Comparison of ENCODE assay signal across 9 cellular contexts in the genomic region with DNA sequence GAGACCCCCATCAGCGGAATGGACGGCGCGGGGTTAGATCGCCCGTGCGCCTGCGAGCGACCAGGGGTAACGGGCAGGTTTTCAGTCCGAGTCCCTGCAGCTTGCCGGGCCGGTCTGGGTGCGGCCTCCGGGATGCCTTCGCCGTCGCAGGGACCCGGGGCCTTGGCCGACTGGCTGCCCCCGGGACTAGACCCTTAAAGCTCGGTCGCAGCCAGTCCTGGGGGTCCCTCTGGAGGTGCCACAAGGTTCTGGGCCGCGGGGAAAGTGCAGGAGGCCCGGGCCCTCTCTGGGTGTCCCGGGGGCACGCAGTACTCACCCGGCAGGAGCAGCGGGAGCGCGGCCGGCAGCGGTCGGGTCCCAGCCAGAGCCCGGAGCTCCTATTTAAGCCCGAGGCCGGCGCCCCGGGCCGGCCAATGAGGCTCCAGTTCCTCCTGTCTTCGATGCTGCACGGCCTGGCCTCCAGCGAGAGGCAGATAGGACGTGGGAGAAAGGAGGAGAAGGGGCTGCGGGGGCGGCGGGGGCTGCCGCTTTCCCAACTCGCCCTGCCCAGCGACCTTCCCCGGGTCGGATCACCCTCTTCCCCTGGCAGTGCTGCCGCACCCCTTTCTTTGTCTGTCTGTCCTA. TPM values are rescaled to one million over a fixed set of nuclear protein-coding genes. Genes with fewer than 3 reads are reported as not detected.
A peak's percentile ranks its signal among the peaks of the same experiment; 100 is the strongest.
DNase-seq lines count a peak whose midpoint lies in the region; ATAC-seq, FAIRE-seq and TF ChIP-seq lines count a peak whose summit lies in the region.
"Had no signal": no experiment of that assay in that cellular context is flagged by ENCODE, and none has a peak within 500 bp of the region (broad histone marks: within the 10 kb centered on the region; RNA-seq: fewer than 3 reads in every experiment).

A gene (minus strand): TSS at position 356 of the 624 bp plus-strand sequence.

- H3K36me3 Mint-ChIP-seq in naive thymus-derived CD8-positive, alpha-beta T cell: peaks cover 0 to 4% (median 0%) of the 10 kb centered on the region in 3 donors

- H3K4me3 ChIP-seq in Peyer's patch (peak within 1 kb of the TSS; percentile 41 to 56 (median 53)), fibroblast of lung (replicated peaks in 1 of 4; ENCODE audit: control extremely low read depth in 1 of 4, insufficient read depth in 1 of 4, low read depth in 3 of 4, low read length in 4 of 4) (peak within 1 kb of the TSS; percentile 66 to 82 (median 69))

- H2AFZ ChIP-seq in fibroblast of lung (ENCODE audit: low read length): no peak within 1 kb of the TSS

- H3K4me1 ChIP-seq in Peyer's patch: peaks cover 0 to 57% (median 20%) of the 10 kb centered on the region in 4 donors
- peaks cover 18% of the 10 kb centered on the region for H3K4me1 ChIP-seq in fibroblast of lung (ENCODE audit: control insufficient read depth, extremely low read depth, insufficient read depth, low read length)

- H3K36me3 ChIP-seq in Peyer's patch (no peaks in the 10 kb centered on the region), fibroblast of lung (ENCODE audit: control insufficient read depth, insufficient read depth, low read length) (peaks cover 29% of the 10 kb centered on the region)

- peak within 1 kb of the TSS in 8 of 10 donors; percentile 40 to 89 (median 60) for H3K27ac Mint-ChIP-seq in naive thymus-derived CD8-positive, alpha-beta T cell

- H3K9me3 ChIP-seq in Peyer's patch (no peaks in the 10 kb centered on the region), fibroblast of lung (ENCODE audit: control insufficient read depth, insufficient read depth, low read depth, low read length) (no peaks in the 10 kb centered on the region)

- peak within 1 kb of the TSS; percentile 49 to 87 (median 75) for H3K27ac ChIP-seq in Peyer's patch
- H3K27ac ChIP-seq in fibroblast of lung (ENCODE audit: insufficient read depth, low read length): peak within 1 kb of the TSS; percentile 60

- peak within 1 kb of the TSS in 9 of 10 donors; percentile 68 to 86 (median 77) for H3K4me3 Mint-ChIP-seq in naive thymus-derived CD8-positive, alpha-beta T cell

- no peaks in the 10 kb centered on the region for H4K20me1 ChIP-seq in fibroblast of lung (ENCODE audit: control insufficient read depth, extremely low read depth, insufficient read depth, low read length)

- peaks cover 26% of the 10 kb centered on the region for H3K79me2 ChIP-seq in fibroblast of lung (ENCODE audit: control insufficient read depth, insufficient read depth, low read length)

- H3K4me1 Mint-ChIP-seq in naive thymus-derived CD8-positive, alpha-beta T cell: peaks cover 11 to 41% (median 29%) of the 10 kb centered on the region in 4 donors

- H3K9ac ChIP-seq in fibroblast of lung (ENCODE audit: insufficient read depth, low read length): peak within 1 kb of the TSS; percentile 71

- POLR2A ChIA-PET in naive thymus-derived CD8-positive, alpha-beta T cell (lab: Charles Lee): interaction anchor here (0.8 to 2.3 kb wide), 5 partner anchors 11 to 77 kb away, joined by 3 to 9 read pairs (median 6); a partner anchor contains a TSS

- TF ChIP-seq CTCF in Peyer's patch (IDR thresholded peaks at IDR 0.05) (no peak), fibroblast of lung (conservative IDR thresholded peaks at IDR 0.05 in 1 of 2, IDR thresholded peaks at IDR 0.05 in 1 of 2; ENCODE audit: low read depth in 1 of 2, low read length in 2 of 2) (no peak)

- peak within 1 kb of the TSS; percentile 66 for H3K4me2 ChIP-seq in fibroblast of lung (ENCODE audit: extremely low read depth, insufficient read depth, low read length)

- H3K27me3 ChIP-seq in Peyer's patch: peaks cover 0 to 22% of the 10 kb centered on the region in 2 donors
- no peaks in the 10 kb centered on the region for H3K27me3 ChIP-seq in fibroblast of lung (ENCODE audit: control insufficient read depth, insufficient read depth, low read length)

- H3K27me3 Mint-ChIP-seq in naive thymus-derived CD8-positive, alpha-beta T cell: peaks cover 2 to 19% (median 7%) of the 10 kb centered on the region in 5 donors

- ATAC-seq in naive thymus-derived CD8-positive, alpha-beta T cell: no peak
- ATAC-seq in HG02981 (IDR thresholded peaks at IDR 0.05; ENCODE audit: unreplicated experiment): no peak

- peak; percentile 56 for DNase-seq in AG08395 (ENCODE audit: low spot score)
- DNase-seq in Peyer's patch: peak in 1 of 3 donors; percentile 60
- DNase-seq in fibroblast of lung (ENCODE audit: low read depth in 2 of 2): peak; percentile 40 to 81
- DNase-seq in naive thymus-derived CD8-positive, alpha-beta T cell: peak in 2 of 10 donors; percentile 21 to 59
- no peak for DNase-seq in urothelium cell line (ENCODE audit: low spot score)
- DNase-seq in NCI-H2196 treated with DMSO at 0.1 percent for 48 hours (lab: John Stamatoyannopoulos, UW; ENCODE audit: unreplicated experiment): no peak
- no peak for DNase-seq in GM12891 (ENCODE audit: insufficient read length, low spot score)
- DNase-seq: NCI-H146 had no signal

- TF ChIP-seq POLR2A in Peyer's patch (IDR thresholded peaks at IDR 0.05) (no peak), GM12891 (IDR thresholded peaks at IDR 0.05; ENCODE audit: low read depth, low read length) (no peak)

- no peak for FAIRE-seq in urothelium cell line (lab: Jason Lieb, UNC)
- FAIRE-seq in GM12891 (lab: Jason Lieb, UNC): no peak

- no peaks in the 10 kb centered on the region for H3K9me3 Mint-ChIP-seq in naive thymus-derived CD8-positive, alpha-beta T cell

TF ChIP-seq in GM12891, 5 proteins besides CTCF, POLR2A, EP300 and RAD21:
- TF ChIP-seq PAX5 (IDR thresholded peaks at IDR 0.05; ENCODE audit: insufficient read depth, low read length, severe bottlenecking) (no peak), TAF1 (IDR thresholded peaks at IDR 0.05; ENCODE audit: low read depth, low read length) (no peak), POU2F2 (IDR thresholded peaks at IDR 0.05; ENCODE audit: low read depth, low read length) (no peak), POLR2AphosphoS5 (IDR thresholded peaks at IDR 0.05; ENCODE audit: low read depth, low read length) (no peak), SPI1 (IDR thresholded peaks at IDR 0.05; ENCODE audit: low read depth, low read length) (no peak)

RNA-seq across cellular contexts. Expression of the gene that starts here (rescaled TPM):
- total RNA-seq in Peyer's patch (100 to 1,000 TPM in 3 of 4 donors, 10 to 100 TPM in 1; 64.3 to 519 (median 165) TPM), fibroblast of lung (261 and 367 TPM in 2 replicates)
- 179 and 189 TPM in 2 replicates for polyA plus RNA-seq in fibroblast of lung
- 431 and 600 TPM in 2 replicates for polyA plus RNA-seq in fibroblast of lung (2012)
- polyA minus RNA-seq in fibroblast of lung (ENCODE audit: low replicate concordance): 88.2 and 101 TPM in 2 replicates
- 10 to 100 TPM; 16.5 to 16.6 TPM for total RNA-seq in naive thymus-derived CD8-positive, alpha-beta T cell
- 10 to 100 TPM in 1 of 3 donors, 1 to 10 TPM in 2; 8.5 to 45.9 (median 9.5) TPM for polyA plus RNA-seq in naive thymus-derived CD8-positive, alpha-beta T cell
- 2.4 TPM for polyA plus RNA-seq in GM12891 (2012; ENCODE audit: low read depth, missing spikeins)

Comparison
In these comparisons a context has a peak if more than half of its experiments do, and no peak if none do; other contexts are left out.
1. DNase-seq: peak in AG08395 (single experiment) and fibroblast of lung (2 of 2); none in urothelium cell line (single experiment), NCI-H2196 treated with DMSO at 0.1 percent for 48 hours (single experiment) and GM12891 (single experiment).